ENCODE assay signal across 14 cellular contexts in the genomic region with DNA sequence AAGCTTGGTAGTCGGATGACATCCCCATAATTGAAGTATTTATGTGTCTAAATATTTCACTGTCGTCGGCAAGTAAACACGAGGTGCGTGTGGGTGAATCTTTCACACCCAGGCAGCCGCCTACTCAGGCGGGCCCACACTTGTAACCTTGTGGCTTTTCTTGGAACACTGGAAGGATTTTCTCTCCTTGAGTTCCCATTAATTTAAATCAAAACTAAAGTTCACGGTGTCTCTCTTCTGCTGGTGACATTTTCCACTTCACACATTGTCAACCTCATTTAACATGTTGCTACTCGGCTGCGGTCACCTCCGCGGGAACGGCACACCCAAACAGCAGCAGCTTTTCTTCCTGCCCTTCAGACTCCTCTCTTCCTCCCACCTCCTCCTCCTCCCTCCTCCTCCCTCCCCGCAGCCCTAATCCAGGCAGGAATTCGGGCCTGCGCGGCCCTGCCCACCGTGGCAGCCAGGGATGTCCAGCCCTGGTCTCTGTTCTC.
DNase-seq lines count a peak whose midpoint lies in the region; ATAC-seq, FAIRE-seq and TF ChIP-seq lines count a peak whose summit lies in the region.
"Had no signal": no experiment of that assay in that cellular context is flagged by ENCODE, and none has a peak within 500 bp of the region (broad histone marks: within the 10 kb centered on the region; RNA-seq: fewer than 3 reads in every experiment).

No MANE protein-coding gene starts in this region.

- H3K27me3 ChIP-seq in left ventricle myocardium inferior (ENCODE audit: low read depth) = no peaks in the 10 kb centered on the region

- no peaks in the 10 kb centered on the region for H3K36me3 ChIP-seq in left ventricle myocardium inferior

- TF ChIP-seq CTCF in activated CD8-positive, alpha-beta T cell treated with anti-CD3 and anti-CD28 coated beads for 36 hours (IDR thresholded peaks at IDR 0.05) = no peak
- no peak for TF ChIP-seq CTCF in left ventricle myocardium inferior (IDR thresholded peaks at IDR 0.05; ENCODE audit: borderline replicate concordance)

- H3K9me3 ChIP-seq in left ventricle myocardium inferior (replicated peaks) = peaks cover 7% of the 10 kb centered on the region

- CTCF ChIA-PET in activated CD4-positive, alpha-beta T cell treated with anti-CD3 and anti-CD28 coated beads for 36 hours (lab: Charles Lee) = no interaction called here
- CTCF ChIA-PET in activated CD8-positive, alpha-beta T cell treated with anti-CD3 and anti-CD28 coated beads for 36 hours (lab: Charles Lee) = no interaction called here

- H3K36me3 Mint-ChIP-seq in activated CD4-positive, alpha-beta T cell treated with anti-CD3 and anti-CD28 coated beads for 36 hours (ENCODE audit: low read depth) = no peaks in the 10 kb centered on the region
- no peaks in the 10 kb centered on the region for H3K36me3 Mint-ChIP-seq in activated CD8-positive, alpha-beta T cell treated with anti-CD3 and anti-CD28 coated beads for 36 hours (ENCODE audit: low read depth)
- H3K36me3 Mint-ChIP-seq: activated naive CD4-positive, alpha-beta T cell treated with anti-CD3 and anti-CD28 coated beads, Interleukin-2, amount 50 U/mL, for 24 hours had no signal

- H3K27me3 Mint-ChIP-seq in activated CD4-positive, alpha-beta T cell treated with anti-CD3 and anti-CD28 coated beads for 36 hours = peaks cover 11% of the 10 kb centered on the region
- peaks cover 24% of the 10 kb centered on the region for H3K27me3 Mint-ChIP-seq in activated CD8-positive, alpha-beta T cell treated with anti-CD3 and anti-CD28 coated beads for 36 hours

- FAIRE-seq in frontal cortex (lab: Jason Lieb, UNC) = no peak
- FAIRE-seq: colon had no signal

- intact Hi-C loops in activated CD4-positive, alpha-beta T cell treated with anti-CD3 and anti-CD28 coated beads for 36 hours (cut with DNase I, micrococcal nuclease) = no loop called here
- intact Hi-C loops in activated CD8-positive, alpha-beta T cell treated with anti-CD3 and anti-CD28 coated beads for 36 hours (cut with micrococcal nuclease) = no loop called here
- intact Hi-C loops in left ventricle myocardium inferior (cut with micrococcal nuclease) = no loop called here

- ATAC-seq in activated CD4-positive, alpha-beta T cell treated with anti-CD3 and anti-CD28 coated beads for 36 hours = no peak
- ATAC-seq in activated CD8-positive, alpha-beta T cell treated with anti-CD3 and anti-CD28 coated beads for 36 hours = peak; percentile 62

- no peak overlapping the region for H3K4me3 Mint-ChIP-seq in activated CD4-positive, alpha-beta T cell treated with anti-CD3 and anti-CD28 coated beads for 36 hours
- H3K4me3 Mint-ChIP-seq in activated CD8-positive, alpha-beta T cell treated with anti-CD3 and anti-CD28 coated beads for 36 hours = peak overlapping the region; percentile 37
- H3K4me3 Mint-ChIP-seq: activated naive CD4-positive, alpha-beta T cell treated with anti-CD3 and anti-CD28 coated beads, Interleukin-2, amount 50 U/mL, for 24 hours; type B pancreatic cell had no signal

- peak overlapping the region; percentile 55 for H3K27ac Mint-ChIP-seq in activated CD4-positive, alpha-beta T cell treated with anti-CD3 and anti-CD28 coated beads for 36 hours
- peak overlapping the region; percentile 84 for H3K27ac Mint-ChIP-seq in activated CD8-positive, alpha-beta T cell treated with anti-CD3 and anti-CD28 coated beads for 36 hours
- H3K27ac Mint-ChIP-seq: type B pancreatic cell had no signal

- peak; percentile 33 for DNase-seq in activated CD4-positive, alpha-beta T cell treated with anti-CD3 and anti-CD28 coated beads for 36 hours
- no peak for DNase-seq in activated CD4-positive, alpha-beta T cell treated with anti-CD3 and anti-CD28 coated beads for 4 hours
- DNase-seq in activated CD8-positive, alpha-beta T cell treated with anti-CD3 and anti-CD28 coated beads for 36 hours = peak; percentile 57
- DNase-seq in left ventricle myocardium inferior (no peak), NCI-H526 treated with DMSO at 0.1 percent for 48 hours (lab: John Stamatoyannopoulos, UW) (no peak), activated T-cell treated with anti-CD3 and anti-CD28 coated beads for 4 hours (no peak), frontal cortex (ENCODE audit: low spot score in 2 of 2) (no peak)
- DNase-seq in stimulated activated CD8-positive, alpha-beta memory T cell treated with anti-CD3 and anti-CD28 coated beads, Interleukin-4, amount 100 ng/mL, for 48 hours = peak; percentile 29
- DNase-seq: Calu3; NK-92 treated with Interleukin-12 subunit alpha and Interleukin-12 subunit beta, amount 100 ng/mL, for 24 hours had no signal

- POLR2A ChIA-PET in activated CD4-positive, alpha-beta T cell treated with anti-CD3 and anti-CD28 coated beads for 36 hours (lab: Charles Lee) = no interaction called here
- POLR2A ChIA-PET in activated CD8-positive, alpha-beta T cell treated with anti-CD3 and anti-CD28 coated beads for 36 hours (lab: Charles Lee) = no interaction called here

- peak overlapping the region; percentile 88 for H3K27ac ChIP-seq in left ventricle myocardium inferior (replicated peaks)
- H3K27ac ChIP-seq: 22Rv1 had no signal

- H3K4me3 ChIP-seq in left ventricle myocardium inferior = no peak overlapping the region

- H3K4me1 Mint-ChIP-seq in activated CD4-positive, alpha-beta T cell treated with anti-CD3 and anti-CD28 coated beads for 36 hours = peaks cover 2% of the 10 kb centered on the region
- H3K4me1 Mint-ChIP-seq in activated CD8-positive, alpha-beta T cell treated with anti-CD3 and anti-CD28 coated beads for 36 hours (ENCODE audit: low read depth) = peaks cover 17% of the 10 kb centered on the region

- H3K9me3 Mint-ChIP-seq in activated CD4-positive, alpha-beta T cell treated with anti-CD3 and anti-CD28 coated beads for 36 hours (ENCODE audit: low read depth) = peaks cover 2% of the 10 kb centered on the region
- H3K9me3 Mint-ChIP-seq in activated CD8-positive, alpha-beta T cell treated with anti-CD3 and anti-CD28 coated beads for 36 hours = peaks cover 3% of the 10 kb centered on the region
- H3K9me3 Mint-ChIP-seq: activated naive CD4-positive, alpha-beta T cell treated with anti-CD3 and anti-CD28 coated beads, Interleukin-2, amount 50 U/mL, for 24 hours had no signal

- H3K4me1 ChIP-seq in left ventricle myocardium inferior = peaks cover 30% of the 10 kb centered on the region

Comparison
In these comparisons a context has a peak if more than half of its experiments do, and no peak if none do; other contexts are left out.
1. DNase-seq: peak in activated CD4-positive, alpha-beta T cell treated with anti-CD3 and anti-CD28 coated beads for 36 hours (single experiment), activated CD8-positive, alpha-beta T cell treated with anti-CD3 and anti-CD28 coated beads for 36 hours (single experiment) and stimulated activated CD8-positive, alpha-beta memory T cell treated with anti-CD3 and anti-CD28 coated beads, Interleukin-4, amount 100 ng/mL, for 48 hours (single experiment); none in activated CD4-positive, alpha-beta T cell treated with anti-CD3 and anti-CD28 coated beads for 4 hours (0 of 2), left ventricle myocardium inferior (single experiment), NCI-H526 treated with DMSO at 0.1 percent for 48 hours (single experiment), activated T-cell treated with anti-CD3 and anti-CD28 coated beads for 4 hours (single experiment) and frontal cortex (0 of 2).